In the genomic region with DNA sequence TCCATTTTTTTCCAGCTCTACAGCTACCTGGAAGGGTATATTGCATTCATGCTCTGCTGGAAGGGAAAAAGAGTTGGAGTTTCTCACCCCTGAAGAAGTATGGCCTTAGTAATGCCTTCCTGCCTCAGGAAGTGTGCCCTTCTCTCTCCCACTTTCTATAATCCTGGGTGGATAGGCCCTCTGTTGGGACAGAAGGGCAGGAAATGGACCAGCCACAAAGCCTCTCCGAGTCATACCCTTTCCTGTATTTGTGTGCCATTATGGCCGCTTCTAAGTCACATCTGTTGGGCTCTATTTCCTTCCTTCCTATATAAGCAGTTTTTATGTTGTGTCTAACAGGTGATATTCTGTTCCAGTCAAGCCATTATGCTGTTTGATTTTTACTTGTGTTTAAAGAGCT, we compare ENCODE assay signal across 16 cellular contexts.
A peak's percentile ranks its signal among the peaks of the same experiment; 100 is the strongest.
DNase-seq lines count a peak whose midpoint lies in the region; ATAC-seq and TF ChIP-seq lines count a peak whose summit lies in the region.
"Had no signal": no experiment of that assay in that cellular context is flagged by ENCODE, and none has a peak within 500 bp of the region (broad histone marks: within the 10 kb centered on the region; RNA-seq: fewer than 3 reads in every experiment).

No MANE protein-coding gene starts in this region.

- H3K27me3 Mint-ChIP-seq in endothelial cell (ENCODE audit: unreplicated experiment), result no peaks in the 10 kb centered on the region
- peaks cover 3% of the 10 kb centered on the region for H3K27me3 Mint-ChIP-seq in activated CD4-positive, alpha-beta T cell treated with anti-CD3 and anti-CD28 coated beads for 36 hours

- H3K9me3 Mint-ChIP-seq in endothelial cell (ENCODE audit: unreplicated experiment), result no peaks in the 10 kb centered on the region
- no peaks in the 10 kb centered on the region for H3K9me3 Mint-ChIP-seq in activated CD4-positive, alpha-beta T cell treated with anti-CD3 and anti-CD28 coated beads for 36 hours (ENCODE audit: low read depth)

- peak overlapping the region; percentile 80 for H3K27ac Mint-ChIP-seq in endothelial cell (ENCODE audit: unreplicated experiment)
- H3K27ac Mint-ChIP-seq in activated CD4-positive, alpha-beta T cell treated with anti-CD3 and anti-CD28 coated beads for 36 hours, result no peak overlapping the region

- CTCF ChIA-PET in activated CD4-positive, alpha-beta T cell treated with anti-CD3 and anti-CD28 coated beads for 36 hours (lab: Charles Lee), result no interaction called here

- intact Hi-C loops in activated CD4-positive, alpha-beta T cell treated with anti-CD3 and anti-CD28 coated beads for 36 hours (cut with DNase I, micrococcal nuclease), result no loop called here

- H3K9me3 ChIP-seq in BE2C, result no peaks in the 10 kb centered on the region

- H3K4me1 Mint-ChIP-seq in endothelial cell (ENCODE audit: unreplicated experiment), result peaks cover 47% of the 10 kb centered on the region
- H3K4me1 Mint-ChIP-seq in activated CD4-positive, alpha-beta T cell treated with anti-CD3 and anti-CD28 coated beads for 36 hours, result no peaks in the 10 kb centered on the region

- no peaks in the 10 kb centered on the region for H3K27me3 ChIP-seq in BE2C

- peaks cover 46% of the 10 kb centered on the region for H3K36me3 Mint-ChIP-seq in endothelial cell (ENCODE audit: low read depth, unreplicated experiment)
- H3K36me3 Mint-ChIP-seq in activated CD4-positive, alpha-beta T cell treated with anti-CD3 and anti-CD28 coated beads for 36 hours (ENCODE audit: low read depth), result no peaks in the 10 kb centered on the region

- no peak for ATAC-seq in activated CD4-positive, alpha-beta T cell treated with anti-CD3 and anti-CD28 coated beads for 36 hours
- ATAC-seq: SK-N-SH treated with all-trans-retinoic acid at 6 μM for 48 hours had no signal

- no peaks in the 10 kb centered on the region for H3K36me3 ChIP-seq in BE2C

- peak overlapping the region; percentile 52 for H3K4me3 Mint-ChIP-seq in endothelial cell (ENCODE audit: unreplicated experiment)
- H3K4me3 Mint-ChIP-seq in activated CD4-positive, alpha-beta T cell treated with anti-CD3 and anti-CD28 coated beads for 36 hours, result no peak overlapping the region

- POLR2A ChIA-PET in activated CD4-positive, alpha-beta T cell treated with anti-CD3 and anti-CD28 coated beads for 36 hours (lab: Charles Lee), result no interaction called here

- DNase-seq in A172 (ENCODE audit: low spot score) (peak; percentile 45), HT1080 (ENCODE audit: low read depth) (peak; percentile 85), RPMI7951 (ENCODE audit: low read depth) (peak; percentile 26), endothelial cell (ENCODE audit: low spot score) (no peak), BE2C (no peak), NCI-H774 (lab: John Stamatoyannopoulos, UW) (no peak), DMS 273 (lab: John Stamatoyannopoulos, UW; ENCODE audit: unreplicated experiment) (no peak)
- DNase-seq in activated CD4-positive, alpha-beta T cell treated with anti-CD3 and anti-CD28 coated beads for 36 hours, result no peak
- DNase-seq: 8988T, Calu3, NCI-H1048, NCI-H146, NCI-H2081 treated with DMSO at 0.1 percent for 48 hours, NCI-H226, PC-9 had no signal

- TF ChIP-seq CTCF in endothelial cell (IDR thresholded peaks at IDR 0.05; ENCODE audit: unreplicated experiment) (no peak), BE2C (IDR thresholded peaks at IDR 0.05; ENCODE audit: low read depth, low read length) (no peak)

- no peaks in the 10 kb centered on the region for H3K4me1 ChIP-seq in BE2C

- H3K4me3 ChIP-seq in BE2C (ENCODE audit: low read depth, low read length), result no peak overlapping the region
- H3K4me3 ChIP-seq: PC-9 had no signal

Comparison
In these comparisons a context has a peak if more than half of its experiments do, and no peak if none do; other contexts are left out.
1. DNase-seq: peak in A172 (single experiment), HT1080 (single experiment) and RPMI7951 (single experiment); none in endothelial cell (single experiment), activated CD4-positive, alpha-beta T cell treated with anti-CD3 and anti-CD28 coated beads for 36 hours (single experiment), BE2C (single experiment), NCI-H774 (single experiment) and DMS 273 (single experiment).